ENCODE assay signal across 8 cellular contexts in the genomic region with DNA sequence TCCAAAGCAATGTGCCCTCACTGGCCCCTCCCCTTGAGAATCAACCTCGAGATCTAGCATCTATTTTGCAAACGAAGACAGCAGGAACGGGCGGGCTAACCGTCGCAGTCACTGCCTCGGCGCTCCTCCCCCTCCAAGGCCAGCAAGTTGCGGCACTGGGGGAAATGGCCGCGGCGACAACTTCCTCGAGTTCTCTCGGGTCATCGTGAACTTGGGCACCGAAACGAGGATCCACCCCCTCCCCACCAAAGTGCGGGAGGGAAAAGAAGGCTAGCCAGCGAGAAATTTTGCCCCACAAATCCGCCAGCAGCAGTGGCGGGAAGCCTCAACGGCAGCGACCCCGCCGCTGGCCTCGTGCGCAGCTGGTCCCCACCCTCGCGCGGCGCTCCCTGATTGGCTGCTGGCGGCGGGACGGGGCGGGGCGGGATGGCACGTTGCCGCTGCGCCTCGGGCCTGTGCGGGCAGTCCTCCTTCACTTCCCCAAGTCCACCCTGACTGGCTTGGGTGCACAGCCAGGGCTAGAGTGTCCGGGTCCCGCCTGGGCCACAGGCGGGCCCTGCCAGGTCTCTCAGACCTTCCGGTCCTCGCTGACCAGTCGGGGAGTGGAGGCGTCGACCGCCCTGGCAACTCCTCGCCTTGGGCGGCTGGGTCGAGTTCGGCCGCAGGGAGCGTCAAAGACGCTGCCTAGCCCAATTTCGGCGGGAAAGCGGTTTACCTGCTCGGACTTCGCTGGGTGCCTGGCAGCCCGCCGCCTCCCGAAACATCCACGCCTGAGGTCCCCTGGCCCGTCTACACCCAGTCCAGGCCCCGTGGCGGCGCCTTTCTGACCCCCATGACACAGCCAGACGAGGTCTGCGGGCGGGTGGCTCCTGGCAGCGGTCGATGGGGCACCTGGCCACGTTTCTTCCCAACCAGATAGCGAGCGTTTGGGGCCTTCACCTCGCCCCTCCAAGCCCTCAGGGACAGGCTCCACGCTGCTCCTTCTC. TPM values are rescaled to one million over a fixed set of nuclear protein-coding genes. Genes with fewer than 3 reads are reported as not detected.
DNase-seq lines count a peak whose midpoint lies in the region; ATAC-seq and TF ChIP-seq lines count a peak whose summit lies in the region.

A gene with protein sequence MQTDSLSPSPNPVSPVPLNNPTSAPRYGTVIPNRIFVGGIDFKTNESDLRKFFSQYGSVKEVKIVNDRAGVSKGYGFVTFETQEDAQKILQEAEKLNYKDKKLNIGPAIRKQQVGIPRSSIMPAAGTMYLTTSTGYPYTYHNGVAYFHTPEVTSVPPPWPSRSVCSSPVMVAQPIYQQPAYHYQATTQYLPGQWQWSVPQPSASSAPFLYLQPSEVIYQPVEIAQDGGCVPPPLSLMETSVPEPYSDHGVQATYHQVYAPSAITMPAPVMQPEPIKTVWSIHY (minus strand): TSS at position 364 of the 986 bp plus-strand sequence. CDS start 3,469 bp downstream, outside the sequence.

- 88 to 92% methylated on average over 49 to 67 of the region's 80 CpGs for WGBS in upper lobe of left lung, 2 donors

- H3K27ac ChIP-seq in dorsolateral prefrontal cortex (no peak within 1 kb of the TSS), muscle layer of duodenum (ENCODE audit: low read length) (no peak within 1 kb of the TSS), upper lobe of left lung (no peak within 1 kb of the TSS)

- ATAC-seq in upper lobe of left lung (ENCODE audit: low FRiP score in 2 of 2) = peak in 1 of 2 donors; percentile 37
- ATAC-seq in HG03432 (IDR thresholded peaks at IDR 0.05; ENCODE audit: unreplicated experiment) = no peak
- no peak for ATAC-seq in HG03045 (IDR thresholded peaks at IDR 0.05; ENCODE audit: unreplicated experiment)

- H3K9me3 ChIP-seq in muscle layer of duodenum (ENCODE audit: control insufficient read depth in 1 of 2, low read length in 2 of 2) (no peaks in the 10 kb centered on the region), upper lobe of left lung (no peaks in the 10 kb centered on the region)

- no peaks in the 10 kb centered on the region for H3K36me3 ChIP-seq in muscle layer of duodenum (ENCODE audit: control insufficient read depth in 1 of 2, insufficient read depth in 2 of 2, low read length in 2 of 2)
- no peaks in the 10 kb centered on the region for H3K36me3 ChIP-seq in upper lobe of left lung

- H3K4me3 ChIP-seq in dorsolateral prefrontal cortex (peak within 1 kb of the TSS; percentile 5 to 70 (median 52)), muscle layer of duodenum (ENCODE audit: low read depth in 1 of 2, low read length in 2 of 2) (peak within 1 kb of the TSS; percentile 56 to 68), upper lobe of left lung (peak within 1 kb of the TSS; percentile 23 to 53 (median 46))

- intact Hi-C loops in dorsolateral prefrontal cortex (cut with DNase I) = no loop called here

- peak; percentile 56 for DNase-seq in activated effector memory CD4-positive, alpha-beta T cell treated with anti-CD3 and anti-CD28 coated beads, Interleukin-2, amount 50 U/mL, for 16 hours
- DNase-seq in activated effector memory CD4-positive, alpha-beta T cell treated with Interleukin-2 at 50 U/mL for 16 hours = no peak
- DNase-seq in dorsolateral prefrontal cortex (no peak), upper lobe of left lung (peak in 1 of 2 donors; percentile 80), retina (no peak)

- H3K4me1 ChIP-seq in muscle layer of duodenum (ENCODE audit: control insufficient read depth in 1 of 2, insufficient read depth in 2 of 2, low read length in 2 of 2) = peaks cover 0 to 10% of the 10 kb centered on the region in 2 donors
- peaks cover 6 to 14% (median 10%) of the 10 kb centered on the region in 4 donors for H3K4me1 ChIP-seq in upper lobe of left lung

- H3K27me3 ChIP-seq in dorsolateral prefrontal cortex = peaks cover 0 to 30% (median 14%) of the 10 kb centered on the region in 45 donors
- H3K27me3 ChIP-seq in muscle layer of duodenum (ENCODE audit: low read depth, low read length) = peaks cover 8% of the 10 kb centered on the region
- H3K27me3 ChIP-seq in upper lobe of left lung = peaks cover 0 to 12% (median 7%) of the 10 kb centered on the region in 4 donors

- TF ChIP-seq CTCF in dorsolateral prefrontal cortex (IDR thresholded peaks at IDR 0.05 in 54 of 56, conservative IDR thresholded peaks at IDR 0.05 in 2 of 56; ENCODE audit: low read depth in 1 of 56, partially characterized antibody in 56 of 56) (no peak), upper lobe of left lung (IDR thresholded peaks at IDR 0.05) (no peak)

- TF ChIP-seq POLR2A in upper lobe of left lung (IDR thresholded peaks at IDR 0.05) = no peak

- TF ChIP-seq EP300 in upper lobe of left lung (IDR thresholded peaks at IDR 0.05) = no peak

RNA-seq across cellular contexts. Expression of the gene that starts here (rescaled TPM):
- total RNA-seq in dorsolateral prefrontal cortex (under 1 TPM in 1 of 120 experiments, not detected in 119; 0.35 TPM), upper lobe of left lung (not detected)
